Comparison of ENCODE assay signal across 10 cellular contexts in the genomic region with DNA sequence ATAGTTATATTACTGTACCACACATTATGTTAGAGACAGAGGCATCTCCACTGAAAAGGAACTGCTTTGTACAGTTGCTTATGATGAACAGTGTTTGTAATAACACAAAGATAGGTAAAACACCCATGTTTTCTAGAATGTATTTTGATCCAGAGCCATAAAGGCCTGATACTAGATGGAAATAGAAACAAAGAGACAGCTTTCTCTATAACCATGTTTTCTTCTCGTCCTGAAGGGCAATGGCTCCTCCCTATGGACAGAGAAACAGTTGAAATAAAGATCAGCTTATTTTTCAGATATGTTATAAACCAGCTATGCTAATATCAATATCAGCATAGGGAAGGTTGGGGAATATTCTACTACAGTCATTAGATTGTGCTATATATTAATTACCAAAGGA.
DNase-seq lines count a peak whose midpoint lies in the region; ATAC-seq, FAIRE-seq and TF ChIP-seq lines count a peak whose summit lies in the region.
"Had no signal": no experiment of that assay in that cellular context is flagged by ENCODE, and none has a peak within 500 bp of the region (broad histone marks: within the 10 kb centered on the region; RNA-seq: fewer than 3 reads in every experiment).

No MANE protein-coding gene starts in this region.

- no TSS peak for BruUV-seq in GM12878 (replicated peaks; lab: Mats Ljungman, UMichigan)

- H3K36me3 ChIP-seq in GM12878 (ENCODE audit: control insufficient read depth in 2 of 2, insufficient read depth in 2 of 2, low read length in 1 of 2) = no peaks in the 10 kb centered on the region

- CTCF ChIA-PET in GM12878 (lab: Yijun Ruan, JAX) = interaction anchor here (1.0 to 1.9 kb wide), 5 partner anchors 13 to 233 kb away, joined by 3 to 7 read pairs (median 3); no protein-coding TSS in a partner anchor

- H3K79me2 ChIP-seq in GM12878 (ENCODE audit: control insufficient read depth, insufficient read depth, low read length) = no peaks in the 10 kb centered on the region

- TF ChIP-seq RAD21 in GM12878 (IDR thresholded peaks at IDR 0.05; ENCODE audit: insufficient read depth, low read depth, low read length) = peak; percentile 33; the same call in 1 of the 2 replicates

- no peaks in the 10 kb centered on the region for H3K4me1 Mint-ChIP-seq in activated T-helper 1 cell treated with anti-CD3 and anti-CD28 coated beads, Interleukin-12 subunit alpha, Interleukin-12 subunit beta, Interleukin-2, Interleukin-4 antibody, amounts not matched to agents 30 ng/mL and 10 ng/mL and 1 ng/mL, durations not matched to agents 14 hours and 24 hours and 36 hours (ENCODE audit: low read depth)

- no peak for TF ChIP-seq POLR2A in GM12878 (IDR thresholded peaks at IDR 0.05; ENCODE audit: low read depth, low read length)

- no peak overlapping the region for H3K27ac ChIP-seq in GM12878 (ENCODE audit: control insufficient read depth, insufficient read depth)

- H3K4me1 ChIP-seq in GM12878 (ENCODE audit: control insufficient read depth, insufficient read depth, low read length) = no peaks in the 10 kb centered on the region

- H3K4me3 ChIP-seq in GM12878 = no peak overlapping the region

- SMC1A ChIA-PET in GM12878 (lab: Charles Lee; ENCODE audit: uncharacterized antibody, unreplicated experiment) = interaction anchor here (0.7 to 1.9 kb wide), 6 partner anchors 19 to 533 kb away, joined by 3 to 6 read pairs (median 3); partner anchors contain the start of gene ATXN7L3B

- H3K4me3 Mint-ChIP-seq in activated T-helper 1 cell treated with anti-CD3 and anti-CD28 coated beads, Interleukin-12 subunit alpha, Interleukin-12 subunit beta, Interleukin-2, Interleukin-4 antibody, amounts not matched to agents 30 ng/mL and 10 ng/mL and 1 ng/mL, durations not matched to agents 14 hours and 24 hours and 36 hours = no peak overlapping the region
- H3K4me3 Mint-ChIP-seq: dendritic cell treated with granulocyte-macrophage colony-stimulating factor and Interleukin-4, amounts not matched to agents 40 ng/mL and 50 ng/mL, for 4 days; T-helper 2 cell treated with Interferon-gamma antibody and Interleukin-4, amounts not matched to agents 5 μg/mL and 100 μg/mL, for 36 hours had no signal

- H2AFZ ChIP-seq in GM12878 (ENCODE audit: control insufficient read depth, low read depth, low read length) = no peak overlapping the region

- H3K9me3 ChIP-seq in GM12878 (replicated peaks; ENCODE audit: control insufficient read depth, insufficient read depth, low read length) = no peaks in the 10 kb centered on the region

- intact Hi-C loops in GM12878 (cut with micrococcal nuclease; ENCODE audit: unreplicated experiment) = no loop called here
- intact Hi-C loops in activated T-helper 1 cell treated with anti-CD3 and anti-CD28 coated beads, Interleukin-12 subunit alpha, Interleukin-12 subunit beta, Interleukin-2, Interleukin-4 antibody, amounts not matched to agents 30 ng/mL and 10 ng/mL and 1 ng/mL, durations not matched to agents 14 hours and 24 hours and 36 hours (cut with micrococcal nuclease) = no loop called here

- H3K27ac Mint-ChIP-seq in activated T-helper 1 cell treated with anti-CD3 and anti-CD28 coated beads, Interleukin-12 subunit alpha, Interleukin-12 subunit beta, Interleukin-2, Interleukin-4 antibody, amounts not matched to agents 30 ng/mL and 10 ng/mL and 1 ng/mL, durations not matched to agents 14 hours and 24 hours and 36 hours = no peak overlapping the region
- H3K27ac Mint-ChIP-seq: dendritic cell treated with granulocyte-macrophage colony-stimulating factor and Interleukin-4, amounts not matched to agents 40 ng/mL and 50 ng/mL, for 4 days; T-helper 2 cell treated with Interferon-gamma antibody and Interleukin-4, amounts not matched to agents 5 μg/mL and 100 μg/mL, for 36 hours had no signal

- peak; percentile 13 for FAIRE-seq in GM12878 (lab: Jason Lieb, UNC)

- WGBS in GM12878 (ENCODE audit: insufficient coverage, insufficient replicate concordance, low lambda C conversion rate, missing lambda C conversion rate) = 0% methylated on average over 1 of the region's 1 CpG

- POLR2A ChIA-PET in GM12878 (lab: Charles Lee) = no interaction called here

- no peaks in the 10 kb centered on the region for H3K27me3 ChIP-seq in GM12878 (replicated peaks in 1 of 2; ENCODE audit: control insufficient read depth in 2 of 2, insufficient read depth in 2 of 2, low read length in 1 of 2)

- TF ChIP-seq CTCF in GM12878 (IDR thresholded peaks at IDR 0.05 in 2 of 3, conservative IDR thresholded peaks at IDR 0.05 in 1 of 3; ENCODE audit: control insufficient read depth in 2 of 3, extremely low read depth in 1 of 3, insufficient read depth in 1 of 3, low read depth in 3 of 3, low read length in 3 of 3) = peak in 1 of 3 experiments; percentile 13; a peak in 2 of 6 replicates

- TF ChIP-seq EP300 in GM12878 (IDR thresholded peaks at IDR 0.05; ENCODE audit: borderline replicate concordance in 1 of 2, control insufficient read depth in 1 of 2, low read depth in 2 of 2, low read length in 2 of 2) = no peak

- H3K9me3 Mint-ChIP-seq in activated T-helper 1 cell treated with anti-CD3 and anti-CD28 coated beads, Interleukin-12 subunit alpha, Interleukin-12 subunit beta, Interleukin-2, Interleukin-4 antibody, amounts not matched to agents 30 ng/mL and 10 ng/mL and 1 ng/mL, durations not matched to agents 14 hours and 24 hours and 36 hours = no peaks in the 10 kb centered on the region
- H3K9me3 Mint-ChIP-seq: dendritic cell treated with granulocyte-macrophage colony-stimulating factor and Interleukin-4, amounts not matched to agents 40 ng/mL and 50 ng/mL, for 4 days; T-helper 2 cell treated with Interferon-gamma antibody and Interleukin-4, amounts not matched to agents 5 μg/mL and 100 μg/mL, for 36 hours had no signal

- no peak overlapping the region for H3K9ac ChIP-seq in GM12878 (ENCODE audit: control insufficient read depth, insufficient read depth, low read length)

- no peaks in the 10 kb centered on the region for H3K27me3 Mint-ChIP-seq in activated T-helper 1 cell treated with anti-CD3 and anti-CD28 coated beads, Interleukin-12 subunit alpha, Interleukin-12 subunit beta, Interleukin-2, Interleukin-4 antibody, amounts not matched to agents 30 ng/mL and 10 ng/mL and 1 ng/mL, durations not matched to agents 14 hours and 24 hours and 36 hours (ENCODE audit: insufficient read depth)
- H3K27me3 Mint-ChIP-seq: dendritic cell treated with granulocyte-macrophage colony-stimulating factor and Interleukin-4, amounts not matched to agents 40 ng/mL and 50 ng/mL, for 4 days had no signal

- RAD21 ChIA-PET in GM12878 (lab: Charles Lee; ENCODE audit: unreplicated experiment) = no interaction called here

- DNase-seq in NCI-H1092 treated with DMSO at 0.1 percent for 48 hours (lab: John Stamatoyannopoulos, UW) (peak; percentile 14), NCI-H1092 (lab: John Stamatoyannopoulos, UW) (no peak), NCI-H2227 (lab: John Stamatoyannopoulos, UW; ENCODE audit: unreplicated experiment) (peak; percentile 11), GM12878 (ENCODE audit: low read depth, low spot score) (no peak), putamen (ENCODE audit: low spot score) (peak; percentile 49), GM03348 (ENCODE audit: low spot score) (no peak)
- no peak for DNase-seq in activated naive CD4-positive, alpha-beta T cell treated with Interleukin-2 at 50 U/mL for 16 hours
- DNase-seq in activated T-helper 1 cell treated with anti-CD3 and anti-CD28 coated beads, Interleukin-12 subunit alpha, Interleukin-12 subunit beta, Interleukin-2, Interleukin-4 antibody, amounts not matched to agents 30 ng/mL and 10 ng/mL and 1 ng/mL, durations not matched to agents 14 hours and 24 hours and 36 hours (ENCODE audit: low spot score) = no peak

- no peaks in the 10 kb centered on the region for H4K20me1 ChIP-seq in GM12878 (ENCODE audit: control insufficient read depth, insufficient read depth)

- H3K4me2 ChIP-seq in GM12878 (ENCODE audit: control insufficient read depth, insufficient read depth) = no peak overlapping the region

- no peaks in the 10 kb centered on the region for H3K36me3 Mint-ChIP-seq in activated T-helper 1 cell treated with anti-CD3 and anti-CD28 coated beads, Interleukin-12 subunit alpha, Interleukin-12 subunit beta, Interleukin-2, Interleukin-4 antibody, amounts not matched to agents 30 ng/mL and 10 ng/mL and 1 ng/mL, durations not matched to agents 14 hours and 24 hours and 36 hours (ENCODE audit: low read depth)

- in situ Hi-C loops in GM12878 (cut with MboI) = no loop called here

- ATAC-seq in GM12878 = no peak

TF ChIP-seq in GM12878, 131 proteins besides CTCF, POLR2A, EP300 and RAD21 (continues in another document):
- TF ChIP-seq SP1 (IDR thresholded peaks at IDR 0.05; ENCODE audit: low read depth, low read length) = no peak
- TF ChIP-seq, protein P1, sequence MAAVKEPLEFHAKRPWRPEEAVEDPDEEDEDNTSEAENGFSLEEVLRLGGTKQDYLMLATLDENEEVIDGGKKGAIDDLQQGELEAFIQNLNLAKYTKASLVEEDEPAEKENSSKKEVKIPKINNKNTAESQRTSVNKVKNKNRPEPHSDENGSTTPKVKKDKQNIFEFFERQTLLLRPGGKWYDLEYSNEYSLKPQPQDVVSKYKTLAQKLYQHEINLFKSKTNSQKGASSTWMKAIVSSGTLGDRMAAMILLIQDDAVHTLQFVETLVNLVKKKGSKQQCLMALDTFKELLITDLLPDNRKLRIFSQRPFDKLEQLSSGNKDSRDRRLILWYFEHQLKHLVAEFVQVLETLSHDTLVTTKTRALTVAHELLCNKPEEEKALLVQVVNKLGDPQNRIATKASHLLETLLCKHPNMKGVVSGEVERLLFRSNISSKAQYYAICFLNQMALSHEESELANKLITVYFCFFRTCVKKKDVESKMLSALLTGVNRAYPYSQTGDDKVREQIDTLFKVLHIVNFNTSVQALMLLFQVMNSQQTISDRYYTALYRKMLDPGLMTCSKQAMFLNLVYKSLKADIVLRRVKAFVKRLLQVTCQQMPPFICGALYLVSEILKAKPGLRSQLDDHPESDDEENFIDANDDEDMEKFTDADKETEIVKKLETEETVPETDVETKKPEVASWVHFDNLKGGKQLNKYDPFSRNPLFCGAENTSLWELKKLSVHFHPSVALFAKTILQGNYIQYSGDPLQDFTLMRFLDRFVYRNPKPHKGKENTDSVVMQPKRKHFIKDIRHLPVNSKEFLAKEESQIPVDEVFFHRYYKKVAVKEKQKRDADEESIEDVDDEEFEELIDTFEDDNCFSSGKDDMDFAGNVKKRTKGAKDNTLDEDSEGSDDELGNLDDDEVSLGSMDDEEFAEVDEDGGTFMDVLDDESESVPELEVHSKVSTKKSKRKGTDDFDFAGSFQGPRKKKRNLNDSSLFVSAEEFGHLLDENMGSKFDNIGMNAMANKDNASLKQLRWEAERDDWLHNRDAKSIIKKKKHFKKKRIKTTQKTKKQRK (IDR thresholded peaks at IDR 0.05; ENCODE audit: low read depth, low read length) = no peak
- TF ChIP-seq GATAD2B (conservative IDR thresholded peaks at IDR 0.05; ENCODE audit: low read depth) = no peak

Comparison
In these comparisons a context has a peak if more than half of its experiments do, and no peak if none do; other contexts are left out.
1. DNase-seq: peak in NCI-H1092 treated with DMSO at 0.1 percent for 48 hours (single experiment), NCI-H2227 (single experiment) and putamen (single experiment); none in NCI-H1092 (single experiment), GM12878 (single experiment), GM03348 (single experiment), activated naive CD4-positive, alpha-beta T cell treated with Interleukin-2 at 50 U/mL for 16 hours (single experiment) and activated T-helper 1 cell treated with anti-CD3 and anti-CD28 coated beads, Interleukin-12 subunit alpha, Interleukin-12 subunit beta, Interleukin-2, Interleukin-4 antibody, amounts not matched to agents 30 ng/mL and 10 ng/mL and 1 ng/mL, durations not matched to agents 14 hours and 24 hours and 36 hours (single experiment).